Comparison of ENCODE assay signal across 3 cellular contexts in genomic region chr3:46505953-46506352, GRCh38.
TF ChIP-seq lines count a peak whose summit lies in the region.

No MANE protein-coding gene starts in this region.

TF ChIP-seq in GM12891, 5 proteins besides CTCF, POLR2A, EP300 and RAD21:
- TF ChIP-seq POLR2AphosphoS5 (IDR thresholded peaks at IDR 0.05; ENCODE audit: low read depth, low read length): no peak
- TF ChIP-seq POU2F2 (IDR thresholded peaks at IDR 0.05; ENCODE audit: low read depth, low read length): no peak
- TF ChIP-seq SPI1 (IDR thresholded peaks at IDR 0.05; ENCODE audit: low read depth, low read length): no peak
- TF ChIP-seq PAX5 (IDR thresholded peaks at IDR 0.05; ENCODE audit: insufficient read depth, low read length, severe bottlenecking): no peak
- TF ChIP-seq TAF1 (IDR thresholded peaks at IDR 0.05; ENCODE audit: low read depth, low read length): no peak

TF ChIP-seq in IMR-90, 13 proteins besides CTCF, POLR2A, EP300 and RAD21:
- no peak for TF ChIP-seq SMC3 (IDR thresholded peaks at IDR 0.05; ENCODE audit: low read depth, low read length)
- no peak for TF ChIP-seq NFE2L2 (IDR thresholded peaks at IDR 0.05; ENCODE audit: low read depth, low read length)

TF ChIP-seq in K562, 482 proteins besides CTCF, POLR2A, EP300 and RAD21:
- TF ChIP-seq ZNF696 (CRISPR knock-in tag; conservative IDR thresholded peaks at IDR 0.05) (no peak), POLR2G (IDR thresholded peaks at IDR 0.05; ENCODE audit: low read depth, low read length) (no peak), RFX1 (IDR thresholded peaks at IDR 0.05) (no peak), ZBTB7A (IDR thresholded peaks at IDR 0.05; ENCODE audit: borderline replicate concordance, control insufficient read depth, low read depth, low read length) (no peak), NR4A1 (CRISPR knock-in tag; IDR thresholded peaks at IDR 0.05) (no peak), NR4A1 (tag; IDR thresholded peaks at IDR 0.05) (no peak), SMARCA5 (IDR thresholded peaks at IDR 0.05) (no peak), CBFB (CRISPR knock-in tag; IDR thresholded peaks at IDR 0.05) (no peak), ZMIZ1 (IDR thresholded peaks at IDR 0.05; ENCODE audit: low read depth in 2 of 2, low read length in 2 of 2) (no peak), USF2 (CRISPR knock-in tag; IDR thresholded peaks at IDR 0.05) (no peak), ZNF507 (tag; conservative IDR thresholded peaks at IDR 0.05) (no peak)
